9 cellular contexts compared by ENCODE assay signal in the genomic region with DNA sequence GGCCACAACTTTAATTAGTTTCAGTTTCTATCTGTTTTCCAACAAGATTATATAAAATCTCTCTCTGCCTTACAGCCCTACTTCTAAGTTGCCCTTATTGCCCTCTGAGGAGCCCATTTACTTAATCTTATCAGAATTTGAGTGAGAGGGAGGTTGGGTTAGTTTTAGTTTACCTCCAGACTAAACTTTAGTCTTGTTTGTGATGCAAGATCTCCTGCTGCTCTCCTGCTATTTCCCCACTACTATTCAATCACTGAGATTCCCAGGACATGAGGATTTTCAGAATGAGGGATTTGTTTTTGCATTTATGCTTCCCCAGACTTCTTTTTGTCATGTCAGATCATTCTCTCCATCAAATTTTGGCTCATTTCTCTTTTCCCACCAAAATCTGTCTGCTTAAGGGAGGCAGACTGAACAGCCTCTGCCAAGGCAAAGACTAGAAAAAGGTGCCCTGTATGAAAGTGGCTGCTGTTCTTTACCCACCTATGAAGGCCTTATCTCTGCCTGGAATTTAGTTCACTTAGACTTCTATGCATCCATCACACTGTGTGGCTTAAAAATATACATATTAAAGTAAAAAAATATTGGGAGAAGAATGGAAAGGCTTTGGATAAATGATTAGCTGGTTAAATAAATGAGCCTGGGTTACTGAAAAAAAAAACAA.
"Had no signal": no experiment of that assay in that cellular context is flagged by ENCODE, and none has a peak within 500 bp of the region (broad histone marks: within the 10 kb centered on the region; RNA-seq: fewer than 3 reads in every experiment).

No MANE protein-coding gene starts in this region.

- H3K27ac ChIP-seq: body of pancreas, pancreas had no signal

- H3K36me3 Mint-ChIP-seq: mesothelial cell of epicardium had no signal

- H3K4me1 Mint-ChIP-seq: activated naive CD8-positive, alpha-beta T cell treated with anti-CD3 and anti-CD28 coated beads, Interleukin-2, amount 50 U/mL, for 24 hours; mesothelial cell of epicardium; neural crest cell had no signal

- H3K36me3 ChIP-seq: pancreas had no signal

- H3K9me3 ChIP-seq: body of pancreas, pancreas had no signal

- H3K27me3 ChIP-seq: body of pancreas, pancreas had no signal

- H3K27me3 Mint-ChIP-seq: activated naive CD8-positive, alpha-beta T cell treated with anti-CD3 and anti-CD28 coated beads, Interleukin-2, amount 50 U/mL, for 24 hours had no signal

- H3K4me3 Mint-ChIP-seq: activated CD8-positive, alpha-beta T cell treated with anti-CD3 and anti-CD28 coated beads, Interleukin-2, amount 10 ng/mL, durations not matched to agents 7 days and 5 days; activated naive CD8-positive, alpha-beta T cell treated with anti-CD3 and anti-CD28 coated beads, Interleukin-2, amount 50 U/mL, for 24 hours; mesothelial cell of epicardium; neural crest cell had no signal

- H3K4me1 ChIP-seq: body of pancreas, pancreas had no signal

- DNase-seq: activated CD4-positive, alpha-beta T cell treated with anti-CD3 and anti-CD28 coated beads for 48 hours; activated CD8-positive, alpha-beta memory T cell treated with anti-CD3 and anti-CD28 coated beads, Interleukin-2, amount 50 U/mL, for 48 hours; activated CD8-positive, alpha-beta T cell treated with anti-CD3 and anti-CD28 coated beads, Interleukin-2, amount 10 ng/mL, durations not matched to agents 7 days and 5 days; activated naive CD4-positive, alpha-beta T cell; activated naive CD8-positive, alpha-beta T cell treated with anti-CD3 and anti-CD28 coated beads, Interleukin-2, amount 50 U/mL, for 24 hours; body of pancreas; pancreas had no signal

- H3K27ac Mint-ChIP-seq: activated CD8-positive, alpha-beta T cell treated with anti-CD3 and anti-CD28 coated beads, Interleukin-2, amount 10 ng/mL, durations not matched to agents 7 days and 5 days; activated naive CD8-positive, alpha-beta T cell treated with anti-CD3 and anti-CD28 coated beads, Interleukin-2, amount 50 U/mL, for 24 hours; mesothelial cell of epicardium had no signal

- H3K4me3 ChIP-seq: body of pancreas, pancreas had no signal
